In genomic region chr19:12712056-12712455, GRCh38 we compare ENCODE assay signal across 12 cellular contexts. TPM values are rescaled to one million over a fixed set of nuclear protein-coding genes. Genes with fewer than 3 reads are reported as not detected.
DNase-seq lines count a peak whose midpoint lies in the region; ATAC-seq and TF ChIP-seq lines count a peak whose summit lies in the region.
"Not testable (repeated sequence)": the region's sequence is repeated elsewhere in the genome, so short reads cannot be mapped to it uniquely, and the experiment has no call there.
"Had no signal": no experiment of that assay in that cellular context is flagged by ENCODE, and none has a peak within 500 bp of the region (broad histone marks: within the 10 kb centered on the region; RNA-seq: fewer than 3 reads in every experiment).

No MANE protein-coding gene starts in this region.

- CTCF ChIA-PET in CD8-positive, alpha-beta T cell (lab: Charles Lee); activated naive CD4-positive, alpha-beta T cell treated with anti-CD3 and anti-CD28 coated beads for 36 hours (lab: Charles Lee): not testable (repeated sequence)

- not testable (repeated sequence) for H3K27me3 ChIP-seq in CD8-positive, alpha-beta T cell (ENCODE audit: insufficient read depth, low read length); Peyer's patch; esophagus squamous epithelium; stomach

- peaks cover 68% of the 10 kb centered on the region for H3K36me3 Mint-ChIP-seq in CD8-positive, alpha-beta T cell
- peaks cover 32% of the 10 kb centered on the region for H3K36me3 Mint-ChIP-seq in activated naive CD4-positive, alpha-beta T cell treated with anti-CD3 and anti-CD28 coated beads for 36 hours (ENCODE audit: low read depth)
- H3K36me3 Mint-ChIP-seq in mesothelial cell of epicardium = peaks cover 30% of the 10 kb centered on the region

- POLR2A ChIA-PET in CD8-positive, alpha-beta T cell (lab: Charles Lee) = not testable (repeated sequence)

- H3K27ac Mint-ChIP-seq in CD8-positive, alpha-beta T cell; activated naive CD4-positive, alpha-beta T cell treated with anti-CD3 and anti-CD28 coated beads for 36 hours; mesothelial cell of epicardium: not testable (repeated sequence)

- not testable (repeated sequence) for H3K4me3 ChIP-seq in CD8-positive, alpha-beta T cell (ENCODE audit: low read depth, low read length); Peyer's patch; esophagus squamous epithelium; stomach

- H3K4me1 ChIP-seq in CD8-positive, alpha-beta T cell (ENCODE audit: insufficient read depth, low read length); Peyer's patch; esophagus squamous epithelium; stomach: not testable (repeated sequence)

- not testable (repeated sequence) for TF ChIP-seq EP300 in stomach (IDR thresholded peaks at IDR 0.05)

- not testable (repeated sequence) for H3K9me3 Mint-ChIP-seq in CD8-positive, alpha-beta T cell; activated naive CD4-positive, alpha-beta T cell treated with anti-CD3 and anti-CD28 coated beads for 36 hours; mesothelial cell of epicardium

- TF ChIP-seq POLR2A in Peyer's patch (IDR thresholded peaks at IDR 0.05); esophagus squamous epithelium (IDR thresholded peaks at IDR 0.05); stomach (IDR thresholded peaks at IDR 0.05): not testable (repeated sequence)

- 67 to 82% methylated on average over 4 to 6 of the region's 14 CpGs for WGBS in esophagus squamous epithelium, 2 donors
- WGBS in stomach, 5 donors = 41 to 82% (median 44%) methylated on average over 5 to 12 of the region's 14 CpGs

- H3K4me1 Mint-ChIP-seq in CD8-positive, alpha-beta T cell (ENCODE audit: low read depth); activated naive CD4-positive, alpha-beta T cell treated with anti-CD3 and anti-CD28 coated beads for 36 hours (ENCODE audit: low read depth); mesothelial cell of epicardium: not testable (repeated sequence)

- ATAC-seq in CD8-positive, alpha-beta T cell = not testable (repeated sequence)

- intact Hi-C loops in CD8-positive, alpha-beta T cell (cut with DNase I, micrococcal nuclease); activated naive CD4-positive, alpha-beta T cell treated with anti-CD3 and anti-CD28 coated beads for 36 hours (cut with micrococcal nuclease); stomach (cut with DNase I; ENCODE audit: low total_unique reads): not testable (repeated sequence)
- intact Hi-C loops in esophagus squamous epithelium (cut with DNase I) = loop anchor here (10.0 kb wide), 1 partner anchor 93 kb away; the partner anchor contains the start of genes PRDX2, RNASEH2A and THSD8

- DNase-seq in CD8-positive, alpha-beta T cell; Peyer's patch; esophagus squamous epithelium (lab: John Stamatoyannopoulos, UW); mesothelial cell of epicardium (ENCODE audit: low spot score in 2 of 2, unreplicated experiment in 2 of 2): not testable (repeated sequence)
- peak; percentile 23 for DNase-seq in activated naive CD4-positive, alpha-beta T cell treated with anti-CD3 and anti-CD28 coated beads for 36 hours
- peak; percentile 42 for DNase-seq in stomach

- not testable (repeated sequence) for H3K27ac ChIP-seq in CD8-positive, alpha-beta T cell (ENCODE audit: low read depth, low read length); Peyer's patch; esophagus squamous epithelium; stomach

- not testable (repeated sequence) for H3K4me3 Mint-ChIP-seq in CD8-positive, alpha-beta T cell; activated naive CD4-positive, alpha-beta T cell treated with anti-CD3 and anti-CD28 coated beads for 36 hours; mesothelial cell of epicardium

- H3K9me3 ChIP-seq in CD8-positive, alpha-beta T cell (ENCODE audit: low read length); Peyer's patch; esophagus squamous epithelium; stomach: not testable (repeated sequence)

- not testable (repeated sequence) for H3K27me3 Mint-ChIP-seq in CD8-positive, alpha-beta T cell (ENCODE audit: low read depth); activated naive CD4-positive, alpha-beta T cell treated with anti-CD3 and anti-CD28 coated beads for 36 hours (ENCODE audit: low read depth); mesothelial cell of epicardium (ENCODE audit: low read depth)

- H3K36me3 ChIP-seq in CD8-positive, alpha-beta T cell (ENCODE audit: insufficient read depth, low read length) = peaks cover 43% of the 10 kb centered on the region
- H3K36me3 ChIP-seq in Peyer's patch (peaks cover 0 to 82% (median 0%) of the 10 kb centered on the region in 3 donors), esophagus squamous epithelium (peaks cover 51 to 99% (median 61%) of the 10 kb centered on the region in 3 donors), stomach (peaks cover 79 to 97% (median 97%) of the 10 kb centered on the region in 4 donors)

- TF ChIP-seq CTCF in CD8-positive, alpha-beta T cell (IDR thresholded peaks at IDR 0.05) = peak; percentile 21
- TF ChIP-seq CTCF in Peyer's patch (IDR thresholded peaks at IDR 0.05) (peak in 4 of 6 experiments; percentile 20 to 60 (median 52)), esophagus squamous epithelium (IDR thresholded peaks at IDR 0.05) (peak in 5 of 6 experiments; percentile 30 to 59 (median 39)), mesothelial cell of epicardium (IDR thresholded peaks at IDR 0.05; ENCODE audit: unreplicated experiment) (peak; percentile 13), stomach (IDR thresholded peaks at IDR 0.05) (peak in 3 of 7 experiments; percentile 23 to 38 (median 29))

RNA-seq across cellular contexts. Expression of gene TNPO2, which starts 11.7 kb away (rescaled TPM):
- total RNA-seq in CD8-positive, alpha-beta T cell = 10 to 100 TPM; 39.4 to 39.6 TPM
- total RNA-seq in Peyer's patch (100 to 1,000 TPM in 3 of 4 donors, 10 to 100 TPM in 1; 39.1 to 131 (median 103) TPM), esophagus squamous epithelium (10 to 100 TPM; 25.5 to 57.8 (median 43.5) TPM), mesothelial cell of epicardium (105 to 116 TPM (median 105 TPM) in 3 replicates), stomach (100 to 1,000 TPM in 1 of 5 donors, 10 to 100 TPM in 4; 20.6 to 143 (median 59.8) TPM)
- total RNA-seq in activated naive CD4-positive, alpha-beta T cell treated with anti-CD3 and anti-CD28 coated beads for 36 hours = 10 to 100 TPM; 80.7 to 81.1 TPM
- 10 to 100 TPM; 13.7 to 18.5 (median 17.2) TPM for polyA plus RNA-seq in stomach

RNA-seq across cellular contexts. Expression of gene FBXW9, which starts 15.6 kb away (rescaled TPM):
- total RNA-seq in CD8-positive, alpha-beta T cell = 1 to 10 TPM; 2.3 to 2.8 TPM
- 1 to 10 TPM in 3 of 4 donors, not detected in 1; 6.3 to 9.9 (median 7.0) TPM for total RNA-seq in Peyer's patch
- total RNA-seq in activated naive CD4-positive, alpha-beta T cell treated with anti-CD3 and anti-CD28 coated beads for 36 hours = 1 to 10 TPM; 7.2 to 8.7 TPM
- 10 to 100 TPM in 3 of 4 donors, 1 to 10 TPM in 1; 9.6 to 13.4 (median 11.9) TPM for total RNA-seq in esophagus squamous epithelium
- total RNA-seq in mesothelial cell of epicardium = 9.6 to 9.8 TPM (median 9.8 TPM) in 3 replicates
- total RNA-seq in stomach = 10 to 100 TPM in 1 of 5 donors, 1 to 10 TPM in 3, under 1 TPM in 1; 0.29 to 10.9 (median 2.7) TPM
- polyA plus RNA-seq in stomach = 1 to 10 TPM; 4.6 to 9.8 (median 5.8) TPM

RNA-seq across cellular contexts. Expression of gene TRIR, which starts 22.4 kb away (rescaled TPM):
- total RNA-seq in CD8-positive, alpha-beta T cell = 100 to 1,000 TPM; 197 to 213 TPM
- total RNA-seq in Peyer's patch (100 to 1,000 TPM; 134 to 297 (median 185) TPM), esophagus squamous epithelium (100 to 1,000 TPM; 258 to 302 (median 280) TPM), mesothelial cell of epicardium (148 to 161 TPM (median 156 TPM) in 3 replicates), stomach (100 to 1,000 TPM; 104 to 687 (median 176) TPM)
- total RNA-seq in activated naive CD4-positive, alpha-beta T cell treated with anti-CD3 and anti-CD28 coated beads for 36 hours = 100 to 1,000 TPM; 119 to 126 TPM
- polyA plus RNA-seq in stomach = 100 to 1,000 TPM; 341 to 367 (median 348) TPM

RNA-seq across cellular contexts. Expression of gene GNG14, which starts 24.3 kb away (rescaled TPM):
- total RNA-seq in CD8-positive, alpha-beta T cell = not detected
- total RNA-seq in Peyer's patch (not detected), esophagus squamous epithelium (not detected), mesothelial cell of epicardium (not detected in 3 replicates), stomach (not detected)
- not detected for total RNA-seq in activated naive CD4-positive, alpha-beta T cell treated with anti-CD3 and anti-CD28 coated beads for 36 hours
- not detected for polyA plus RNA-seq in stomach
- total RNA-seq: activated CD8-positive, alpha-beta memory T cell treated with anti-CD3 and anti-CD28 coated beads for 36 hours; M059J; naive thymus-derived CD4-positive, alpha-beta T cell; pulmonary artery endothelial cell; suprapubic skin; T-helper 17 cell had no signal
- polyA plus RNA-seq: naive thymus-derived CD4-positive, alpha-beta T cell had no signal

RNA-seq across cellular contexts. Expression of gene GET3, which starts 25.2 kb away (rescaled TPM):
- 10 to 100 TPM; 17.6 to 19.8 TPM for total RNA-seq in CD8-positive, alpha-beta T cell
- total RNA-seq in Peyer's patch (10 to 100 TPM; 23.1 to 31.9 (median 30.5) TPM), esophagus squamous epithelium (10 to 100 TPM; 36.8 to 69.9 (median 51.2) TPM), mesothelial cell of epicardium (44.6 to 49.8 TPM (median 46.9 TPM) in 3 replicates), stomach (10 to 100 TPM in 3 of 5 donors, 1 to 10 TPM in 1, under 1 TPM in 1; 0.89 to 27.2 (median 15.5) TPM)
- 10 to 100 TPM; 47.7 TPM for total RNA-seq in activated naive CD4-positive, alpha-beta T cell treated with anti-CD3 and anti-CD28 coated beads for 36 hours
- 10 to 100 TPM; 55.1 to 90.4 (median 75.5) TPM for polyA plus RNA-seq in stomach
